In genomic region chr14:69982220-69982795, GRCh38 we compare ENCODE assay signal across 16 cellular contexts.
"Had no signal": no experiment of that assay in that cellular context is flagged by ENCODE, and none has a peak within 500 bp of the region (broad histone marks: within the 10 kb centered on the region; RNA-seq: fewer than 3 reads in every experiment).

No MANE protein-coding gene starts in this region.

- H3K4me3 ChIP-seq: left lung, stomach, tibial nerve had no signal

- H3K4me1 ChIP-seq: left lung had no signal

- DNase-seq: activated CD4-positive, alpha-beta T cell treated with anti-CD3 and anti-CD28 coated beads for 4 hours; activated CD8-positive, alpha-beta memory T cell treated with anti-CD3 and anti-CD28 coated beads, Interleukin-2, amount 50 U/mL, for 4 hours; activated CD8-positive, alpha-beta T cell treated with anti-CD3 and anti-CD28 coated beads, Interleukin-2, amount 10 ng/mL, durations not matched to agents 7 days and 5 days; activated effector memory CD4-positive, alpha-beta T cell treated with anti-CD3 and anti-CD28 coated beads, Interleukin-2, amount 50 U/mL, for 16 hours; activated T-cell treated with anti-CD3 and anti-CD28 coated beads, Interleukin-2, amount 50 U/mL, for 48 hours; brain microvascular endothelial cell; cerebellar nuclear complex; effector memory CD8-positive, alpha-beta T cell; hippocampal formation; kidney; left lung; nephron progenitor cell; stimulated activated CD4-positive, alpha-beta T cell treated with anti-CD3 and anti-CD28 coated beads, Interleukin-12 subunit alpha, Interleukin-12 subunit beta, amount 100 ng/mL, for 4 hours; stimulated activated CD4-positive, alpha-beta T cell treated with anti-CD3 and anti-CD28 coated beads, Interleukin-2, amount 100 ng/mL, for 24 hours; stomach had no signal

- H3K27me3 ChIP-seq: brain microvascular endothelial cell, tibial nerve had no signal

- H3K36me3 ChIP-seq: brain microvascular endothelial cell, left lung, stomach, tibial nerve had no signal

- ATAC-seq: activated CD8-positive, alpha-beta T cell treated with anti-CD3 and anti-CD28 coated beads, Interleukin-2, amount 10 ng/mL, durations not matched to agents 7 days and 5 days; effector memory CD8-positive, alpha-beta T cell; left lung had no signal

- H3K9me3 ChIP-seq: left lung, stomach, tibial nerve had no signal

- H3K27ac ChIP-seq: brain microvascular endothelial cell, left lung, stomach had no signal
